In the genomic region with DNA sequence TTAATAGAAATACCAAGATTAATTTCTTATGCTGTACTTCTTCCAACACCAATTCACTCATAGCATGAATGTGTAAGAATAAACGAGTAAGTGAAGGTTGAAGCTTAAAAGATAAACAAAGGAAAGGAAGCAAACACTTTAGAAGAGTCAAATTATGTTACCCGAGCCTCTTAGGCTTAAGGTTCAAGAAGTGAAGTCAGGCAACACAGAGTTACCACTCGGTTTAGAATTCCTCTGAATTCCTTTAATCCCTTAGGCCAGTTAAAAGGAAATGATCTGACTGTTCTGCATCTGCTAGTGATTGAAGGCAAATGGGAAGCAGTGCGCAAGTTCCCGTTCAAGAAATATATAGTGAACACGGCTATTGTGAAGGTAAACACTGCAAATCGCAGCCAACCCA, we compare ENCODE assay signal across 17 cellular contexts.
A peak's percentile ranks its signal among the peaks of the same experiment; 100 is the strongest.
DNase-seq lines count a peak whose midpoint lies in the region; ATAC-seq, FAIRE-seq and TF ChIP-seq lines count a peak whose summit lies in the region.
"Had no signal": no experiment of that assay in that cellular context is flagged by ENCODE, and none has a peak within 500 bp of the region (broad histone marks: within the 10 kb centered on the region; RNA-seq: fewer than 3 reads in every experiment).

No MANE protein-coding gene starts in this region.

- no peaks in the 10 kb centered on the region for H3K79me2 ChIP-seq in neural progenitor cell (ENCODE audit: low read depth)

- peaks cover 4% of the 10 kb centered on the region for H3K27me3 Mint-ChIP-seq in neural progenitor cell (ENCODE audit: insufficient read depth, low read depth)

- no peaks in the 10 kb centered on the region for H3K27me3 ChIP-seq in adipocyte (replicated peaks; ENCODE audit: control insufficient read depth, insufficient read depth, low read length)
- H3K27me3 ChIP-seq in gastroesophageal sphincter: no peaks in the 10 kb centered on the region
- no peaks in the 10 kb centered on the region for H3K27me3 ChIP-seq in neural progenitor cell
- H3K27me3 ChIP-seq in brain microvascular endothelial cell (replicated peaks): no peaks in the 10 kb centered on the region

- no peak for TF ChIP-seq CTCF in A549 (IDR thresholded peaks at IDR 0.05)
- no peak for TF ChIP-seq CTCF in gastroesophageal sphincter (IDR thresholded peaks at IDR 0.05)
- TF ChIP-seq CTCF in neural progenitor cell (IDR thresholded peaks at IDR 0.05): no peak
- TF ChIP-seq CTCF in kidney (IDR thresholded peaks at IDR 0.05; ENCODE audit: borderline replicate concordance, extremely low read depth, insufficient read depth): no peak
- TF ChIP-seq CTCF in brain microvascular endothelial cell (IDR thresholded peaks at IDR 0.05; ENCODE audit: low read depth, low read length, missing control alignments): no peak

- H3K4me3 ChIP-seq in A549: no peak overlapping the region
- peak overlapping the region; percentile 41 for H3K4me3 ChIP-seq in adipocyte (ENCODE audit: low read length)
- H3K4me3 ChIP-seq in gastroesophageal sphincter: no peak overlapping the region
- no peak overlapping the region for H3K4me3 ChIP-seq in neural progenitor cell
- no peak overlapping the region for H3K4me3 ChIP-seq in kidney (ENCODE audit: low read length in 2 of 2)
- no peak overlapping the region for H3K4me3 ChIP-seq in brain microvascular endothelial cell (ENCODE audit: low read depth, low read length)

- TF ChIP-seq POLR2A in A549 (IDR thresholded peaks at IDR 0.05; ENCODE audit: low read length) (no peak), gastroesophageal sphincter (IDR thresholded peaks at IDR 0.05) (no peak)

- no peak for TF ChIP-seq RAD21 in A549 (conservative IDR thresholded peaks at IDR 0.05 in 1 of 2, IDR thresholded peaks at IDR 0.05 in 1 of 2)

- H3K9me3 Mint-ChIP-seq in neural progenitor cell: peaks cover 5% of the 10 kb centered on the region

- no peaks in the 10 kb centered on the region for H3F3A ChIP-seq in neural progenitor cell (ENCODE audit: low read depth)

- H3K4me1 Mint-ChIP-seq in neural progenitor cell: peaks cover 18% of the 10 kb centered on the region

- in situ Hi-C loops in brain microvascular endothelial cell (cut with HindIII; ENCODE audit: low pct_ligation_motif_present, low sequenced_read_pairs): no loop called here

- H3K4me1 ChIP-seq in A549 (no peaks in the 10 kb centered on the region), adipocyte (ENCODE audit: control insufficient read depth, insufficient read depth, low read length) (peaks cover 36% of the 10 kb centered on the region), gastroesophageal sphincter (peaks cover 7 to 41% (median 13%) of the 10 kb centered on the region in 3 donors), neural progenitor cell (peaks cover 6% of the 10 kb centered on the region), kidney (ENCODE audit: control insufficient read depth in 1 of 2, insufficient read depth in 1 of 2, low read depth in 1 of 2, low read length in 2 of 2) (no peaks in the 10 kb centered on the region)

- H3K27ac Mint-ChIP-seq in neural progenitor cell: no peak overlapping the region

- no peak overlapping the region for H3K4me2 ChIP-seq in A549
- H3K4me2 ChIP-seq in neural progenitor cell: peak overlapping the region; percentile 5

- H3K27ac ChIP-seq in A549: no peak overlapping the region
- peak overlapping the region; percentile 63 to 73 (median 68) for H3K27ac ChIP-seq in gastroesophageal sphincter
- H3K27ac ChIP-seq in neural progenitor cell: no peak overlapping the region
- no peak overlapping the region for H3K27ac ChIP-seq in kidney (ENCODE audit: low read depth in 2 of 2, low read length in 2 of 2)
- no peak overlapping the region for H3K27ac ChIP-seq in brain microvascular endothelial cell

- H3K9me3 ChIP-seq in A549 (no peaks in the 10 kb centered on the region), adipocyte (ENCODE audit: control insufficient read depth, low read length) (no peaks in the 10 kb centered on the region), gastroesophageal sphincter (no peaks in the 10 kb centered on the region), neural progenitor cell (ENCODE audit: low read depth) (no peaks in the 10 kb centered on the region), kidney (ENCODE audit: control insufficient read depth in 1 of 2, low read length in 2 of 2) (no peaks in the 10 kb centered on the region)

- no peak overlapping the region for H3K9ac ChIP-seq in adipocyte (ENCODE audit: low read length)
- H3K9ac ChIP-seq in neural progenitor cell: no peak overlapping the region
- H3K9ac ChIP-seq in kidney (ENCODE audit: low read length in 2 of 2): no peak overlapping the region

- 49% methylated on average over 7 of the region's 7 CpGs for WGBS in A549 (ENCODE audit: missing lambda C conversion rate)
- WGBS in gastroesophageal sphincter (ENCODE audit: low coverage in 1 of 2), 2 donors: 5 to 39% methylated on average over 7 of the region's 7 CpGs

- POLR2A ChIA-PET in A549 (lab: Yijun Ruan, JAX): no interaction called here

- H2AFZ ChIP-seq in neural progenitor cell (replicated peaks): no peak overlapping the region

- FAIRE-seq in A549 (lab: Jason Lieb, UNC) (peak; percentile 61), kidney (lab: Jason Lieb, UNC) (no peak)
- FAIRE-seq: A204.1, H1, HepG2 had no signal

- no peaks in the 10 kb centered on the region for H3K36me3 ChIP-seq in adipocyte (ENCODE audit: control insufficient read depth, insufficient read depth, low read length, severe bottlenecking)
- no peaks in the 10 kb centered on the region for H3K36me3 ChIP-seq in gastroesophageal sphincter
- H3K36me3 ChIP-seq in neural progenitor cell: no peaks in the 10 kb centered on the region
- H3K36me3 ChIP-seq in kidney (ENCODE audit: control insufficient read depth in 1 of 2, insufficient read depth in 2 of 2, low read length in 2 of 2): no peaks in the 10 kb centered on the region
- H3K36me3 ChIP-seq in brain microvascular endothelial cell (replicated peaks): no peaks in the 10 kb centered on the region

- H3K4me3 Mint-ChIP-seq in neural progenitor cell: no peak overlapping the region

- no peak for TF ChIP-seq EP300 in A549 (IDR thresholded peaks at IDR 0.05)
- no peak for TF ChIP-seq EP300 in gastroesophageal sphincter (IDR thresholded peaks at IDR 0.05)

- H4K20me1 ChIP-seq in neural progenitor cell (ENCODE audit: low read depth): no peaks in the 10 kb centered on the region

- no peak for DNase-seq in A549 (ENCODE audit: low read depth in 1 of 2, low spot score in 1 of 2)
- no peak for DNase-seq in adipocyte (ENCODE audit: low read depth)
- no peak for DNase-seq in neural progenitor cell (ENCODE audit: low spot score)
- DNase-seq in SIG-M5 treated with dmso at 0.1 percent for 504 hours (lab: John Stamatoyannopoulos, UW; ENCODE audit: unreplicated experiment): no peak
- DNase-seq in NCI-H510A treated with DMSO at 0.1 percent for 48 hours (lab: John Stamatoyannopoulos, UW): no peak
- DNase-seq in kidney: no peak
- no peak for DNase-seq in brain microvascular endothelial cell
- DNase-seq: DMS153, NCI-H1092 treated with DMSO at 0.1 percent for 48 hours, NCI-H2081 treated with DMSO at 0.1 percent for 48 hours, NCI-H345, NCI-H526 treated with DMSO at 0.1 percent for 48 hours, SIG-M5 had no signal

- intact Hi-C loops in kidney (cut with DNase I): no loop called here

- ATAC-seq in A549 (no peak), gastroesophageal sphincter (peak; percentile 40)
- ATAC-seq: HepG2 had no signal

- peaks cover 7% of the 10 kb centered on the region for H3K36me3 Mint-ChIP-seq in neural progenitor cell

- CTCF ChIA-PET in A549 (lab: Yijun Ruan, JAX): no interaction called here

TF ChIP-seq in A549, 52 proteins besides CTCF, POLR2A, EP300 and RAD21:
- TF ChIP-seq RFX5 (IDR thresholded peaks at IDR 0.05): no peak

Comparison
In these comparisons a context has a peak if more than half of its experiments do, and no peak if none do; other contexts are left out.
1. H3K27ac ChIP-seq: peak in gastroesophageal sphincter (4 of 4); none in A549 (0 of 2), neural progenitor cell (single experiment), kidney (0 of 2) and brain microvascular endothelial cell (single experiment).